In genomic region chr22:21984793-21985192, GRCh38 we compare ENCODE assay signal across 10 cellular contexts. TPM values are rescaled to one million over a fixed set of nuclear protein-coding genes. Genes with fewer than 3 reads are reported as not detected.
A peak's percentile ranks its signal among the peaks of the same experiment; 100 is the strongest.
DNase-seq lines count a peak whose midpoint lies in the region; ATAC-seq and TF ChIP-seq lines count a peak whose summit lies in the region.
"Had no signal": no experiment of that assay in that cellular context is flagged by ENCODE, and none has a peak within 500 bp of the region (broad histone marks: within the 10 kb centered on the region; RNA-seq: fewer than 3 reads in every experiment).

No MANE protein-coding gene starts in this region.

- H3K9ac ChIP-seq in colonic mucosa (ENCODE audit: low read depth in 2 of 2, low read length in 2 of 2) = no peak overlapping the region

- intact Hi-C loops in colonic mucosa (cut with DNase I) = no loop called here

- H3K4me3 ChIP-seq in choroid plexus epithelial cell (ENCODE audit: low read depth, low read length) (no peak overlapping the region), colonic mucosa (no peak overlapping the region)

- H3K36me3 Mint-ChIP-seq in nephron progenitor cell (ENCODE audit: low read depth) = no peaks in the 10 kb centered on the region

- H3K4me1 Mint-ChIP-seq in nephron progenitor cell = peaks cover 18% of the 10 kb centered on the region

- no peaks in the 10 kb centered on the region for H3K36me3 ChIP-seq in colonic mucosa

- no peaks in the 10 kb centered on the region for H3K27me3 ChIP-seq in colonic mucosa

- H3K4me1 ChIP-seq in colonic mucosa = peaks cover 8% of the 10 kb centered on the region

- no peaks in the 10 kb centered on the region for H3K9me3 Mint-ChIP-seq in nephron progenitor cell

- H3K9me3 ChIP-seq in colonic mucosa = no peaks in the 10 kb centered on the region

- TF ChIP-seq CTCF in GM10266 (IDR thresholded peaks at IDR 0.05; ENCODE audit: control insufficient read depth, insufficient read depth, low read depth, missing control alignments) = peak; percentile 36
- peak; percentile 79 for TF ChIP-seq CTCF in choroid plexus epithelial cell (conservative IDR thresholded peaks at IDR 0.05; ENCODE audit: low read depth, low read length)
- peak; percentile 40 for TF ChIP-seq CTCF in nephron progenitor cell (IDR thresholded peaks at IDR 0.05)
- no peak for TF ChIP-seq CTCF in colonic mucosa (IDR thresholded peaks at IDR 0.05)

- no peak overlapping the region for H3K27ac ChIP-seq in colonic mucosa
- H3K27ac ChIP-seq: HL-60 had no signal

- H3K4me3 Mint-ChIP-seq in nephron progenitor cell = peak overlapping the region; percentile 65

- no peak overlapping the region for H3K27ac Mint-ChIP-seq in nephron progenitor cell

- DNase-seq in GM10266 (ENCODE audit: extremely low spot score) (no peak), MV-4-11 (lab: John Stamatoyannopoulos, UW) (peak; percentile 52), choroid plexus epithelial cell (ENCODE audit: low read depth) (peak; percentile 71), nephron progenitor cell (peak; percentile 53), colonic mucosa (no peak)
- DNase-seq: caudate nucleus had no signal

- H3K27me3 Mint-ChIP-seq in nephron progenitor cell (ENCODE audit: low read depth, poor library complexity) = peaks cover 33% of the 10 kb centered on the region

- ATAC-seq in GM18498 (IDR thresholded peaks at IDR 0.05; ENCODE audit: unreplicated experiment) = no peak
- no peak for ATAC-seq in GM18511 (IDR thresholded peaks at IDR 0.05; ENCODE audit: unreplicated experiment)
- ATAC-seq in HG02571 (IDR thresholded peaks at IDR 0.05; ENCODE audit: unreplicated experiment) = no peak

RNA-seq across cellular contexts. Expression of gene TOP3B, which starts 2.2 kb away (rescaled TPM):
- 10 to 100 TPM; 20.1 to 37.4 TPM for total RNA-seq in colonic mucosa

RNA-seq across cellular contexts. Expression of gene PPM1F, which starts 32.1 kb away (rescaled TPM):
- total RNA-seq in colonic mucosa = 10 to 100 TPM in 1 of 2 donors, 1 to 10 TPM in 1; 9.5 to 15.3 TPM

Comparison
In these comparisons a context has a peak if more than half of its experiments do, and no peak if none do; other contexts are left out.
1. DNase-seq: peak in MV-4-11 (single experiment), choroid plexus epithelial cell (single experiment) and nephron progenitor cell (single experiment); none in GM10266 (single experiment) and colonic mucosa (single experiment).